In genomic region chr9:15430920-15431844, GRCh38 we compare ENCODE assay signal across 11 cellular contexts. TPM values are rescaled to one million over a fixed set of nuclear protein-coding genes. Genes with fewer than 3 reads are reported as not detected.
DNase-seq lines count a peak whose midpoint lies in the region; ATAC-seq and TF ChIP-seq lines count a peak whose summit lies in the region.
"Had no signal": no experiment of that assay in that cellular context is flagged by ENCODE, and none has a peak within 500 bp of the region (broad histone marks: within the 10 kb centered on the region; RNA-seq: fewer than 3 reads in every experiment).

No MANE protein-coding gene starts in this region.

- no peak for ATAC-seq in activated CD4-positive, alpha-beta T cell treated with anti-CD3 and anti-CD28 coated beads for 36 hours
- ATAC-seq in heart left ventricle (peak in 3 of 4 donors; percentile 26 to 70 (median 41)), sciatic nerve (peak; percentile 61)

- H3K9me3 ChIP-seq in SK-N-SH (no peaks in the 10 kb centered on the region), heart left ventricle (no peaks in the 10 kb centered on the region), WERI-Rb-1 (ENCODE audit: severe bottlenecking) (no peaks in the 10 kb centered on the region)
- H3K9me3 ChIP-seq: BE2C, stomach had no signal

- H3K9me3 Mint-ChIP-seq in activated CD4-positive, alpha-beta T cell treated with anti-CD3 and anti-CD28 coated beads for 36 hours (ENCODE audit: low read depth) = no peaks in the 10 kb centered on the region
- no peaks in the 10 kb centered on the region for H3K9me3 Mint-ChIP-seq in activated CD4-positive, alpha-beta T cell treated with anti-CD3 and anti-CD28 coated beads, Interleukin-2, amount 10 ng/mL, durations not matched to agents 24 days and 14 days

- peaks cover 39% of the 10 kb centered on the region for H3K4me1 Mint-ChIP-seq in activated CD4-positive, alpha-beta T cell treated with anti-CD3 and anti-CD28 coated beads for 36 hours
- peaks cover 36% of the 10 kb centered on the region for H3K4me1 Mint-ChIP-seq in activated CD4-positive, alpha-beta T cell treated with anti-CD3 and anti-CD28 coated beads, Interleukin-2, amount 10 ng/mL, durations not matched to agents 24 days and 14 days

- H3K4me2 ChIP-seq in SK-N-SH = no peak overlapping the region

- no peak for TF ChIP-seq RAD21 in SK-N-SH (IDR thresholded peaks at IDR 0.05; ENCODE audit: low read length)

- no peak for TF ChIP-seq CTCF in SK-N-SH (IDR thresholded peaks at IDR 0.05)
- TF ChIP-seq CTCF in heart left ventricle (IDR thresholded peaks at IDR 0.05) = no peak
- TF ChIP-seq CTCF in WERI-Rb-1 (IDR thresholded peaks at IDR 0.05; ENCODE audit: low read depth, low read length) = no peak

- H3K36me3 ChIP-seq in SK-N-SH (replicated peaks in 1 of 2; ENCODE audit: control insufficient read depth in 1 of 2, insufficient read depth in 2 of 2, low read length in 1 of 2) (peaks cover 46 to 58% of the 10 kb centered on the region in 2 experiments), heart left ventricle (peaks cover 0 to 53% (median 28%) of the 10 kb centered on the region in 9 donors), WERI-Rb-1 (peaks cover 65% of the 10 kb centered on the region)

- peak overlapping the region; percentile 13 for H3K27ac Mint-ChIP-seq in activated CD4-positive, alpha-beta T cell treated with anti-CD3 and anti-CD28 coated beads for 36 hours
- no peak overlapping the region for H3K27ac Mint-ChIP-seq in activated CD4-positive, alpha-beta T cell treated with anti-CD3 and anti-CD28 coated beads, Interleukin-2, amount 10 ng/mL, durations not matched to agents 24 days and 14 days

- H2AFZ ChIP-seq in SK-N-SH (ENCODE audit: low read depth) = no peak overlapping the region

- H3K27ac ChIP-seq in SK-N-SH (ENCODE audit: low read depth in 2 of 2, low read length in 1 of 2) = no peak overlapping the region
- no peak overlapping the region for H3K27ac ChIP-seq in heart left ventricle
- no peak overlapping the region for H3K27ac ChIP-seq in WERI-Rb-1
- H3K27ac ChIP-seq: brain microvascular endothelial cell had no signal

- 78% methylated on average over 5 of the region's 5 CpGs for WGBS in SK-N-SH (ENCODE audit: low lambda C conversion rate)
- 49 to 65% (median 60%) methylated on average over 5 of the region's 5 CpGs for WGBS in heart left ventricle, 4 donors

- no peak for TF ChIP-seq POLR2A in heart left ventricle (IDR thresholded peaks at IDR 0.05)

- H3K79me2 ChIP-seq in SK-N-SH (ENCODE audit: insufficient read depth) = peaks cover 96% of the 10 kb centered on the region

- peaks cover 47% of the 10 kb centered on the region for H3K36me3 Mint-ChIP-seq in activated CD4-positive, alpha-beta T cell treated with anti-CD3 and anti-CD28 coated beads for 36 hours (ENCODE audit: low read depth)
- H3K36me3 Mint-ChIP-seq in activated CD4-positive, alpha-beta T cell treated with anti-CD3 and anti-CD28 coated beads, Interleukin-2, amount 10 ng/mL, durations not matched to agents 24 days and 14 days (ENCODE audit: low read depth) = peaks cover 48% of the 10 kb centered on the region

- DNase-seq in activated CD4-positive, alpha-beta T cell treated with anti-CD3 and anti-CD28 coated beads for 36 hours = no peak
- no peak for DNase-seq in activated CD4-positive, alpha-beta T cell treated with anti-CD3 and anti-CD28 coated beads, Interleukin-2, amount 10 ng/mL, durations not matched to agents 24 days and 14 days
- peak; percentile 19 for DNase-seq in SK-N-SH
- no peak for DNase-seq in heart left ventricle
- no peak for DNase-seq in sciatic nerve (ENCODE audit: low spot score)
- no peak for DNase-seq in EL
- no peak for DNase-seq in WERI-Rb-1
- DNase-seq in NAMALWA (ENCODE audit: low spot score) = no peak
- DNase-seq: BE2C, brain microvascular endothelial cell, stomach had no signal

- peaks cover 0 to 3% of the 10 kb centered on the region in 2 experiments; a peak in 1 of 4 replicates for H3K4me1 ChIP-seq in SK-N-SH (ENCODE audit: control insufficient read depth in 1 of 2, insufficient read depth in 2 of 2, low read depth in 1 of 2, low read length in 1 of 2)
- H3K4me1 ChIP-seq in heart left ventricle = peaks cover 0 to 43% (median 17%) of the 10 kb centered on the region in 12 donors
- H3K4me1 ChIP-seq: BE2C had no signal

- no peaks in the 10 kb centered on the region for H4K20me1 ChIP-seq in SK-N-SH (ENCODE audit: insufficient read depth)

- CTCF ChIA-PET in activated CD4-positive, alpha-beta T cell treated with anti-CD3 and anti-CD28 coated beads for 36 hours (lab: Charles Lee) = interaction anchor here (0.5 to 1.2 kb wide), 3 partner anchors 10 to 239 kb away, joined by 3 to 4 read pairs (median 3); no protein-coding TSS in a partner anchor
- CTCF ChIA-PET in SK-N-SH (lab: Yijun Ruan, JAX) = interaction anchor here (0.9 kb wide), 1 partner anchor 210 kb away, joined by 3 read pairs; no protein-coding TSS in a partner anchor

- H3K4me3 Mint-ChIP-seq in activated CD4-positive, alpha-beta T cell treated with anti-CD3 and anti-CD28 coated beads for 36 hours = no peak overlapping the region
- H3K4me3 Mint-ChIP-seq in activated CD4-positive, alpha-beta T cell treated with anti-CD3 and anti-CD28 coated beads, Interleukin-2, amount 10 ng/mL, durations not matched to agents 24 days and 14 days = no peak overlapping the region

- H3K9ac ChIP-seq in SK-N-SH = no peak overlapping the region

- no peak overlapping the region for H3K4me3 ChIP-seq in SK-N-SH (ENCODE audit: low read depth in 2 of 2, low read length in 1 of 2)
- no peak overlapping the region for H3K4me3 ChIP-seq in heart left ventricle
- no peak overlapping the region for H3K4me3 ChIP-seq in WERI-Rb-1 (ENCODE audit: low read depth, low read length)
- H3K4me3 ChIP-seq: stomach had no signal

- no peaks in the 10 kb centered on the region for H3F3A ChIP-seq in SK-N-SH (replicated peaks; ENCODE audit: insufficient read depth)

- TF ChIP-seq EP300 in SK-N-SH (IDR thresholded peaks at IDR 0.05; ENCODE audit: borderline replicate concordance in 1 of 2, low read depth in 1 of 2, low read length in 1 of 2) = no peak

- H3K9me2 ChIP-seq in SK-N-SH = no peaks in the 10 kb centered on the region

- H3K27me3 ChIP-seq in SK-N-SH (ENCODE audit: insufficient read depth) (no peaks in the 10 kb centered on the region), heart left ventricle (no peaks in the 10 kb centered on the region), WERI-Rb-1 (ENCODE audit: insufficient read depth, low read depth, severe bottlenecking) (no peaks in the 10 kb centered on the region)
- H3K27me3 ChIP-seq: BE2C, brain microvascular endothelial cell, stomach had no signal

- intact Hi-C loops in activated CD4-positive, alpha-beta T cell treated with anti-CD3 and anti-CD28 coated beads for 36 hours (cut with DNase I, micrococcal nuclease) = loop anchor here in 1 of 2 experiments (5.0 kb wide), 1 partner anchor 56 kb away; no protein-coding TSS in a partner anchor
- intact Hi-C loops in activated CD4-positive, alpha-beta T cell treated with anti-CD3 and anti-CD28 coated beads, Interleukin-2, amount 10 ng/mL, durations not matched to agents 24 days and 14 days (cut with micrococcal nuclease) = no loop called here
- intact Hi-C loops in heart left ventricle (cut with DNase I) (loop anchor here in 2 of 10 donors (5.0 to 10.0 kb wide), 2 partner anchors 64 to 66 kb away; no protein-coding TSS in a partner anchor), sciatic nerve (cut with DNase I) (no loop called here)

- POLR2A ChIA-PET in activated CD4-positive, alpha-beta T cell treated with anti-CD3 and anti-CD28 coated beads for 36 hours (lab: Charles Lee) = no interaction called here
- POLR2A ChIA-PET in SK-N-SH (lab: Yijun Ruan, JAX) = no interaction called here

- no peaks in the 10 kb centered on the region for H3K27me3 Mint-ChIP-seq in activated CD4-positive, alpha-beta T cell treated with anti-CD3 and anti-CD28 coated beads for 36 hours
- H3K27me3 Mint-ChIP-seq in activated CD4-positive, alpha-beta T cell treated with anti-CD3 and anti-CD28 coated beads, Interleukin-2, amount 10 ng/mL, durations not matched to agents 24 days and 14 days = no peaks in the 10 kb centered on the region

TF ChIP-seq in SK-N-SH, 30 proteins besides CTCF, POLR2A, EP300 and RAD21 (continues in another document):
- TF ChIP-seq FOXJ3 (CRISPR knock-in tag; IDR thresholded peaks at IDR 0.05) = no peak
- TF ChIP-seq, protein P1, sequence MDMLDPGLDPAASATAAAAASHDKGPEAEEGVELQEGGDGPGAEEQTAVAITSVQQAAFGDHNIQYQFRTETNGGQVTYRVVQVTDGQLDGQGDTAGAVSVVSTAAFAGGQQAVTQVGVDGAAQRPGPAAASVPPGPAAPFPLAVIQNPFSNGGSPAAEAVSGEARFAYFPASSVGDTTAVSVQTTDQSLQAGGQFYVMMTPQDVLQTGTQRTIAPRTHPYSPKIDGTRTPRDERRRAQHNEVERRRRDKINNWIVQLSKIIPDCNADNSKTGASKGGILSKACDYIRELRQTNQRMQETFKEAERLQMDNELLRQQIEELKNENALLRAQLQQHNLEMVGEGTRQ (IDR thresholded peaks at IDR 0.05; ENCODE audit: borderline replicate concordance, low read depth, low read length) = no peak
- TF ChIP-seq GATA2 (CRISPR knock-in tag; IDR thresholded peaks at IDR 0.05) = no peak
- no peak for TF ChIP-seq FOSL2 (IDR thresholded peaks at IDR 0.05; ENCODE audit: borderline replicate concordance, low read depth)
- TF ChIP-seq POLR2AphosphoS5 (IDR thresholded peaks at IDR 0.05; ENCODE audit: low read depth, low read length) = no peak
- TF ChIP-seq SIN3A (IDR thresholded peaks at IDR 0.05; ENCODE audit: borderline replicate concordance, low read depth, low read length) = no peak
- no peak for TF ChIP-seq RFX5 (IDR thresholded peaks at IDR 0.05; ENCODE audit: low read length)
- no peak for TF ChIP-seq RCOR1 (IDR thresholded peaks at IDR 0.05; ENCODE audit: low read length)
- no peak for TF ChIP-seq ELF1 (IDR thresholded peaks at IDR 0.05)
- TF ChIP-seq MAX (IDR thresholded peaks at IDR 0.05; ENCODE audit: low read depth) = no peak
- TF ChIP-seq CHD2 (IDR thresholded peaks at IDR 0.05; ENCODE audit: low read length, partially characterized antibody) = no peak

RNA-seq across cellular contexts. Expression of gene SNAPC3, which starts 8.5 kb away (rescaled TPM):
- 10 to 100 TPM; 37.8 to 39.6 TPM for total RNA-seq in activated CD4-positive, alpha-beta T cell treated with anti-CD3 and anti-CD28 coated beads for 36 hours
- total RNA-seq in activated CD4-positive, alpha-beta T cell treated with anti-CD3 and anti-CD28 coated beads, Interleukin-2, amount 10 ng/mL, durations not matched to agents 24 days and 14 days = 31.7 and 35.9 TPM in 2 replicates
- polyA plus RNA-seq in SK-N-SH (2012; rRNA removed) (20.1 and 20.6 TPM in 2 replicates), heart left ventricle (10 to 100 TPM; 12.5 to 19.9 TPM)
- polyA plus RNA-seq in SK-N-SH (2012; cell fraction: cytosol; rRNA removed) = 17.8 and 20.6 TPM in 2 replicates
- 38.7 and 58.2 TPM in 2 replicates for polyA plus RNA-seq in SK-N-SH (2012; cell fraction: nucleus; rRNA removed)
- total RNA-seq in heart left ventricle (10 to 100 TPM; 22.3 to 41.1 (median 30.6) TPM), sciatic nerve (38.3 TPM)
